ENCODE assay signal across 8 cellular contexts in genomic region chr12:15227004-15227679, GRCh38. TPM values are rescaled to one million over a fixed set of nuclear protein-coding genes. Genes with fewer than 3 reads are reported as not detected.
A peak's percentile ranks its signal among the peaks of the same experiment; 100 is the strongest.
DNase-seq lines count a peak whose midpoint lies in the region; ATAC-seq and TF ChIP-seq lines count a peak whose summit lies in the region.

No MANE protein-coding gene starts in this region.

- peak; percentile 69 for TF ChIP-seq CTCF in AG10803 (conservative IDR thresholded peaks at IDR 0.05; ENCODE audit: low read length)
- TF ChIP-seq CTCF in GM12875 (IDR thresholded peaks at IDR 0.05; ENCODE audit: borderline replicate concordance, insufficient read depth, low read depth, low read length), result peak; percentile 59
- peak; percentile 79 for TF ChIP-seq CTCF in LNCAP (IDR thresholded peaks at IDR 0.05)
- peak; percentile 67 for TF ChIP-seq CTCF in left ventricle myocardium inferior (IDR thresholded peaks at IDR 0.05; ENCODE audit: borderline replicate concordance)

- H3K4me3 ChIP-seq in AG10803 (ENCODE audit: low read length) (no peak overlapping the region), GM12875 (ENCODE audit: low read depth, low read length) (no peak overlapping the region), left ventricle myocardium inferior (no peak overlapping the region)

- intact Hi-C loops in left ventricle myocardium inferior (cut with micrococcal nuclease), result no loop called here

- peaks cover 2% of the 10 kb centered on the region for H3K4me1 ChIP-seq in left ventricle myocardium inferior

- peak; percentile 53 for DNase-seq in AG10803 (ENCODE audit: low read depth)
- DNase-seq in activated naive CD4-positive, alpha-beta T cell treated with anti-CD3 and anti-CD28 coated beads, Interleukin-2, amount 50 U/mL, for 16 hours, result peak; percentile 14
- peak; percentile 35 for DNase-seq in left ventricle myocardium inferior
- DNase-seq in stimulated activated CD4-positive, alpha-beta T cell treated with anti-CD3 and anti-CD28 coated beads, Interleukin-15, amount 100 ng/mL, for 24 hours, result peak; percentile 31
- no peak for DNase-seq in SK-N-DZ (ENCODE audit: low spot score)

- no peak overlapping the region for H3K27ac ChIP-seq in left ventricle myocardium inferior (replicated peaks)

- no peaks in the 10 kb centered on the region for H3K36me3 ChIP-seq in left ventricle myocardium inferior

- H3K27me3 ChIP-seq in left ventricle myocardium inferior (ENCODE audit: low read depth), result peaks cover 51% of the 10 kb centered on the region

- ATAC-seq in GM18498 (IDR thresholded peaks at IDR 0.05; ENCODE audit: unreplicated experiment), result no peak

- H3K9me3 ChIP-seq in left ventricle myocardium inferior (replicated peaks), result no peaks in the 10 kb centered on the region

RNA-seq across cellular contexts. Expression of gene RERG, which starts 5.9 kb away (rescaled TPM):
- 4.5 TPM for total RNA-seq in left ventricle myocardium inferior
- 44.9 and 47.4 TPM in 2 replicates for polyA plus RNA-seq in SK-N-DZ (2014; cell fraction: cytosol; rRNA removed)
- polyA plus RNA-seq in SK-N-DZ (2014; cell fraction: nucleus; rRNA removed), result 41.3 and 41.7 TPM in 2 replicates
